ENCODE assay signal across 8 cellular contexts in the genomic region with DNA sequence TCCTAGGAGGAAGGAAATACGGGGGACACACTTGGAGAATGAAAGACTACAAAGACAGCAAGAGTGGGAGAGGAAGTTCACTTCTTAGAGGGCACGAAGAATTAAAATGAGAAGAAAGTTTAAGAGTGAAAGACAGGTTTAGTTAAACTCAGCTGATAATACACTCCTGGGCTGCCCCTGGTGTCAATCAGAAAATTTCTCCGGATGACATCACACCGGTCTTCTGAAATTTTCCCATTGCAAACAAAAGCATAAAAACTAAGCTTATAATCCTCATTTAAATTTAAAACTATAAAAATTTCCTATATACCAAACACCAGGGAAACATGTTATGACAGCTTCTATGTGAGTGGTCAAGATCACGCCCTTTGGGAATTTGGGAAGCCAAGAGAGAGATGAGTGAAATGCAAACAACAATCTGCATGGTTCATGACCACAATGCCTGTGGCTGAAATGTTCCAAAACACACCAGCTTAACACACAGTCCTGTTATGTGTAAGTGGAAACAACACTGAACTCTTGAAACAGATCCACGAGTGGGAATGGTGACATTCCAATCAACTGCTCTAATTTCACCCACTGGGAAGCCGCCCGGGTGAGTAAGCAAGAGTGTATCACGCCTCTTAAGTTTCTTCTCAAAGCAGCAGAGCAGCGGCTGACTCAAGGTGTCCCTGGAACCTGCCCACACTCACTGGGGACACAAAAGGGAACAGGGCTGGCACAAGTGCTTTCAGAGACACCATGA. TPM values are rescaled to one million over a fixed set of nuclear protein-coding genes. Genes with fewer than 3 reads are reported as not detected.
DNase-seq lines count a peak whose midpoint lies in the region; ATAC-seq and TF ChIP-seq lines count a peak whose summit lies in the region.

No MANE protein-coding gene starts in this region.

- no peaks in the 10 kb centered on the region for H3K9me3 ChIP-seq in tibial artery

- no peaks in the 10 kb centered on the region for H3K36me3 ChIP-seq in tibial artery

- no peaks in the 10 kb centered on the region for H3K9me3 Mint-ChIP-seq in activated naive CD8-positive, alpha-beta T cell treated with anti-CD3 and anti-CD28 coated beads for 36 hours

- H3K36me3 Mint-ChIP-seq in activated naive CD8-positive, alpha-beta T cell treated with anti-CD3 and anti-CD28 coated beads for 36 hours, result peaks cover 5% of the 10 kb centered on the region

- intact Hi-C loops in left colon (cut with DNase I, micrococcal nuclease), result no loop called here
- intact Hi-C loops in tibial artery (cut with DNase I; ENCODE audit: low total_unique reads), result no loop called here
- intact Hi-C loops in lower leg skin (cut with DNase I; ENCODE audit: low total_unique reads), result no loop called here

- H3K27ac Mint-ChIP-seq in activated naive CD8-positive, alpha-beta T cell treated with anti-CD3 and anti-CD28 coated beads for 36 hours, result peak overlapping the region; percentile 82

- H3K4me3 ChIP-seq in tibial artery, result no peak overlapping the region
- H3K4me3 ChIP-seq in lower leg skin (ENCODE audit: low read depth, poor library complexity, severe bottlenecking), result no peak overlapping the region

- peaks cover 87% of the 10 kb centered on the region for H3K4me1 Mint-ChIP-seq in activated naive CD8-positive, alpha-beta T cell treated with anti-CD3 and anti-CD28 coated beads for 36 hours

- no peak for TF ChIP-seq POLR2A in lower leg skin (IDR thresholded peaks at IDR 0.05)

- WGBS in lower leg skin, 2 donors, result 41 to 52% methylated on average over 10 of the region's 10 CpGs

- H3K27me3 ChIP-seq in tibial artery, result no peaks in the 10 kb centered on the region

- H3K27ac ChIP-seq in tibial artery, result peak overlapping the region; percentile 48 to 63

- TF ChIP-seq CTCF in tibial artery (IDR thresholded peaks at IDR 0.05) (no peak), lower leg skin (IDR thresholded peaks at IDR 0.05) (no peak)

- DNase-seq in activated T-cell treated with anti-CD3 and anti-CD28 coated beads for 24 hours (ENCODE audit: low read depth) (peak; percentile 30), left colon (peak in 1 of 2 donors; percentile 11), tibial artery (peak; percentile 52 to 77), lower leg skin (ENCODE audit: low spot score in 2 of 2) (no peak), GDM1 (lab: John Stamatoyannopoulos, UW) (no peak)
- no peak for DNase-seq in activated T-cell treated with anti-CD3 and anti-CD28 coated beads, Interleukin-2, amount 50 U/mL, for 1 hour
- DNase-seq in activated naive CD8-positive, alpha-beta T cell treated with anti-CD3 and anti-CD28 coated beads for 36 hours, result peak; percentile 35

- ATAC-seq in left colon (peak; percentile 12), GM21367 (IDR thresholded peaks at IDR 0.05; ENCODE audit: unreplicated experiment) (no peak)

- H3K4me1 ChIP-seq in tibial artery, result peaks cover 0 to 100% (median 93%) of the 10 kb centered on the region in 4 donors

- no peaks in the 10 kb centered on the region for H3K27me3 Mint-ChIP-seq in activated naive CD8-positive, alpha-beta T cell treated with anti-CD3 and anti-CD28 coated beads for 36 hours

- H3K4me3 Mint-ChIP-seq in activated naive CD8-positive, alpha-beta T cell treated with anti-CD3 and anti-CD28 coated beads for 36 hours, result peak overlapping the region; percentile 29

RNA-seq across cellular contexts. Expression of gene BRD4, which starts 49.0 kb away (rescaled TPM):
- total RNA-seq in activated naive CD8-positive, alpha-beta T cell treated with anti-CD3 and anti-CD28 coated beads for 36 hours, result 100 to 1,000 TPM; 110 to 113 TPM
- total RNA-seq in left colon (10 to 100 TPM; 64.6 to 90.7 TPM), lower leg skin (10 to 100 TPM; 34.8 to 78.6 (median 49.2) TPM)

RNA-seq across cellular contexts. Expression of gene EPHX3, which starts 51.1 kb away (rescaled TPM):
- total RNA-seq in activated naive CD8-positive, alpha-beta T cell treated with anti-CD3 and anti-CD28 coated beads for 36 hours, result not detected
- under 1 TPM; 0.39 to 0.58 TPM for total RNA-seq in left colon
- total RNA-seq in lower leg skin, result 100 to 1,000 TPM in 1 of 4 donors, 10 to 100 TPM in 3; 74.6 to 138 (median 88.9) TPM

Comparison
In these comparisons a context has a peak if more than half of its experiments do, and no peak if none do; other contexts are left out.
1. DNase-seq: peak in activated T-cell treated with anti-CD3 and anti-CD28 coated beads for 24 hours (single experiment), activated naive CD8-positive, alpha-beta T cell treated with anti-CD3 and anti-CD28 coated beads for 36 hours (single experiment) and tibial artery (2 of 2); none in activated T-cell treated with anti-CD3 and anti-CD28 coated beads, Interleukin-2, amount 50 U/mL, for 1 hour (single experiment), lower leg skin (0 of 2) and GDM1 (single experiment).
2. RNA of gene EPHX3, which starts 51.1 kb away (total RNA-seq): 74.6 to 138 TPM in lower leg skin; 0.39 to 0.58 TPM in left colon and not detected in activated naive CD8-positive, alpha-beta T cell treated with anti-CD3 and anti-CD28 coated beads for 36 hours; every median in the first group is over 10 times any median in the second.